8 cellular contexts compared by ENCODE assay signal in the genomic region with DNA sequence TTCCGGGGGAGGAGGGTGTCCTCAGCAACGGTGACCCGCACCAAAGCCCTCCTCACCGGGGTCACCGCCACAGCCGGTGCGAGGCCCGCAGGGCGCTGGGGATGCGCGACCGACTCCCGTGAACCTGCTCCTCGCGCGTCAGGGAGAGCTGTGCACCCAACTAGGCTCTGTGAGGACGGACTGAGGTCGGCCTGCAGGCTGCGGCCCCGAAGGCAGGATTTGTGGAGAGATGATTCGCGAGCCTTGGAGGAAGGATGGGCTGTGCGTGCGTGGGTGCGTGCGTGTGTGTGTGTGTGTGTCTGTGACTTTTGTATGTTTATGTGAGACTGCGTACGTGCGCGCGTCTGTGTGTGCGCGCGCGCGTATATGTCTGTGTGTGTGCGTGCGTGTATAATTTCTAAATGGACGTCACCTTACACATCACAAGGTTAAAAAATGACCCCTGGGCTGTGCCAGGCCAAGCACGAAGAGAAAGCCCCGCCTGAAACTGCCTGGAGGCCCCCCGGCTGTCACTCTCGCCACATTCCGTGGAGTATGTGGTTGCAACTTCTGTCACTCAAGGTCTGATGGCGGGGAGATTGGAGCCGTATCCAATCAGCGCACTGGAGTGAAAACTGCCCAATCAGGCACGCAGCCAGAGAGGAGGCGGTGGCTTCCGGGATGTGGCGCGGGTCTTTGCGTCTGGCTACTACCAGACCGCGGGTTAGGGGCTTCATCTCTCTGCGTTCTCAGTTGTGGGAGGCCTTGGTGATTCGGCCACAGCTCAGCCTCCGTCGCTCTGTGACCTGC. TPM values are rescaled to one million over a fixed set of nuclear protein-coding genes. Genes with fewer than 3 reads are reported as not detected.
DNase-seq lines count a peak whose midpoint lies in the region; ATAC-seq and TF ChIP-seq lines count a peak whose summit lies in the region.

A gene (plus strand): TSS at position 672 of the 789 bp plus-strand sequence. CDS start 170 bp downstream, outside the sequence.

- peak within 1 kb of the TSS; percentile 90 for H3K27ac ChIP-seq in CD8-positive, alpha-beta T cell (ENCODE audit: low read depth, low read length)
- H3K27ac ChIP-seq in OCI-LY3 (ENCODE audit: low read length) = no peak within 1 kb of the TSS
- peak within 1 kb of the TSS; percentile 42 for H3K27ac ChIP-seq in epithelial cell of prostate

- no peaks in the 10 kb centered on the region for H3K36me3 ChIP-seq in CD8-positive, alpha-beta T cell (ENCODE audit: insufficient read depth, low read length)
- H3K36me3 ChIP-seq in OCI-LY3 (replicated peaks; ENCODE audit: low read depth, low read length) = no peaks in the 10 kb centered on the region

- H3K9me3 ChIP-seq in CD8-positive, alpha-beta T cell (ENCODE audit: low read length) = peaks cover 16% of the 10 kb centered on the region
- 0 out of 2 replicates have a peak, but pooled peaks cover 3% of the 10 kb centered on the region for H3K9me3 ChIP-seq in OCI-LY3 (ENCODE audit: insufficient read depth, low read length)

- ATAC-seq in CD8-positive, alpha-beta T cell = peak; percentile 88
- peak; percentile 91 for ATAC-seq in GM19438 (IDR thresholded peaks at IDR 0.05; ENCODE audit: low read depth, unreplicated experiment)

- CTCF ChIA-PET in CD8-positive, alpha-beta T cell (lab: Charles Lee) = no interaction called here

- H3K79me2 ChIP-seq in OCI-LY3 (ENCODE audit: low read length) = no peaks in the 10 kb centered on the region

- H3K4me1 ChIP-seq in CD8-positive, alpha-beta T cell (ENCODE audit: insufficient read depth, low read length) = peaks cover 17% of the 10 kb centered on the region
- no peaks in the 10 kb centered on the region for H3K4me1 ChIP-seq in OCI-LY3 (ENCODE audit: low read length)

- no peaks in the 10 kb centered on the region for H3K27me3 ChIP-seq in CD8-positive, alpha-beta T cell (ENCODE audit: insufficient read depth, low read length)
- H3K27me3 ChIP-seq in OCI-LY3 (ENCODE audit: low read depth, low read length) = no peaks in the 10 kb centered on the region

- H3K4me2 ChIP-seq in OCI-LY3 (ENCODE audit: low read length) = no peak within 1 kb of the TSS

- TF ChIP-seq CTCF in CD8-positive, alpha-beta T cell (IDR thresholded peaks at IDR 0.05) = no peak
- no peak for TF ChIP-seq CTCF in OCI-LY3 (IDR thresholded peaks at IDR 0.05; ENCODE audit: low read depth, low read length)

- H3K27me3 Mint-ChIP-seq in CD8-positive, alpha-beta T cell (ENCODE audit: low read depth) = no peaks in the 10 kb centered on the region

- H4K20me1 ChIP-seq in OCI-LY3 (ENCODE audit: insufficient read depth, low read length) = no peaks in the 10 kb centered on the region

- no peak within 1 kb of the TSS for H3K9ac ChIP-seq in OCI-LY3 (ENCODE audit: low read length)

- intact Hi-C loops in CD8-positive, alpha-beta T cell (cut with DNase I, micrococcal nuclease) = loop anchor here (1.0 to 5.0 kb wide), 7 partner anchors 136 to 650 kb away; a partner anchor contains a TSS

- peak within 1 kb of the TSS; percentile 94 for H3K4me3 ChIP-seq in CD8-positive, alpha-beta T cell (ENCODE audit: low read depth, low read length)
- H3K4me3 ChIP-seq in OCI-LY3 (ENCODE audit: low read length) = peak within 1 kb of the TSS; percentile 51; the same call in 1 of the 2 replicates

- peaks cover 18% of the 10 kb centered on the region for H3K9me3 Mint-ChIP-seq in CD8-positive, alpha-beta T cell

- H2AFZ ChIP-seq in OCI-LY3 (ENCODE audit: low read depth, low read length) = no peak within 1 kb of the TSS

- H3K27ac Mint-ChIP-seq in CD8-positive, alpha-beta T cell = peak within 1 kb of the TSS; percentile 99

- peak within 1 kb of the TSS; percentile 99 for H3K4me3 Mint-ChIP-seq in CD8-positive, alpha-beta T cell

- H3K4me1 Mint-ChIP-seq in CD8-positive, alpha-beta T cell (ENCODE audit: low read depth) = peaks cover 46% of the 10 kb centered on the region

- POLR2A ChIA-PET in CD8-positive, alpha-beta T cell (lab: Charles Lee) = interaction anchor here (0.8 to 1.9 kb wide), 8 partner anchors 11 to 1672 kb away, joined by 3 to 7 read pairs (median 4); a partner anchor contains a TSS

- peaks cover 46% of the 10 kb centered on the region for H3K36me3 Mint-ChIP-seq in CD8-positive, alpha-beta T cell

- DNase-seq in CD8-positive, alpha-beta T cell = peak; percentile 84 to 94 (median 87)
- peak; percentile 99 for DNase-seq in HPDE6-E6E7 (ENCODE audit: extremely low spot score)
- DNase-seq in activated T-cell treated with anti-CD3 and anti-CD28 coated beads, Interleukin-2, amount 50 U/mL, for 1 hour = peak; percentile 85
- peak; percentile 89 for DNase-seq in epithelial cell of prostate (ENCODE audit: low read depth, low spot score)
- DNase-seq in mucosa of gallbladder (ENCODE audit: low spot score) = peak; percentile 97
- DNase-seq in stimulated activated CD8-positive, alpha-beta memory T cell treated with anti-CD3 and anti-CD28 coated beads, Interleukin-4, amount 100 ng/mL, for 24 hours (ENCODE audit: low read depth) = peak; percentile 86

RNA-seq across cellular contexts. Expression of the gene that starts here (rescaled TPM):
- 10 to 100 TPM; 16.3 to 19.9 TPM for total RNA-seq in CD8-positive, alpha-beta T cell
- 18.8 TPM for total RNA-seq in mucosa of gallbladder
